In the genomic region with DNA sequence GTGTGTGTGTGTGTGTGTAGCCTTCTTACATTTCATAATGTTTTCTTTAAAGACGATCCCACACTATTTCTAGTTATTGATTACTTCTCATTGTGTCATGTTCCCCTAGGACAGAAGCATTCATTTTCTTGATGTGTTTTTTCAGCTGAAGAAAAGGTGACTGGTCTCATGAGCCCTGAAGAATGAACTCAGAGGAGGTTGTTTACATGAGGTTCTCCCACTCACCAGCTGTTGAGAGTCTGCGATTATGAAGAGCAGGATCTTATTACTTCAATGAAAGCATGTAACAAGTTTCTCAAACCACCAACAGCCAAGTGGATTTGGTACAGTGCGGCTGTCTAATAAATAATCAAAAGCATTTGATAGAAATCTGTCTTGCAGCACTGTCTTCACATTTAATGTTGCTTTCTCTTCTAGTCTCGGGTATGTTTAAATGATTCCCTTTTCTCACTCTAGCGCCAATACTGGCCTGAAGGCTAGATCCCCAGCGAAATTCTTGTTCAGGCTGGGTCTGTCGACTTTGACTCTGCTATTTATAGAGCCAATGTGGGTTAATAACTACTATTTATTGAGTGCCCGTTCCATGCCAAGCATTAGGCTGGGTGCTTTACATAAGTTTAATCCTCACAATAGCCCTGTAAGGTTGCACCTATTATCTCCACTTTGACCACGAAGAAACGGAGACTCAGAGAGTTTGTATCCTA, we compare ENCODE assay signal across 2 cellular contexts.
A peak's percentile ranks its signal among the peaks of the same experiment; 100 is the strongest.
TF ChIP-seq lines count a peak whose summit lies in the region.

No MANE protein-coding gene starts in this region.

TF ChIP-seq in liver, 16 proteins besides CTCF, POLR2A, EP300 and RAD21:
- TF ChIP-seq JUND (IDR thresholded peaks at IDR 0.05): no peak
- TF ChIP-seq HNF4G (IDR thresholded peaks at IDR 0.05): no peak
- TF ChIP-seq, protein P1, sequence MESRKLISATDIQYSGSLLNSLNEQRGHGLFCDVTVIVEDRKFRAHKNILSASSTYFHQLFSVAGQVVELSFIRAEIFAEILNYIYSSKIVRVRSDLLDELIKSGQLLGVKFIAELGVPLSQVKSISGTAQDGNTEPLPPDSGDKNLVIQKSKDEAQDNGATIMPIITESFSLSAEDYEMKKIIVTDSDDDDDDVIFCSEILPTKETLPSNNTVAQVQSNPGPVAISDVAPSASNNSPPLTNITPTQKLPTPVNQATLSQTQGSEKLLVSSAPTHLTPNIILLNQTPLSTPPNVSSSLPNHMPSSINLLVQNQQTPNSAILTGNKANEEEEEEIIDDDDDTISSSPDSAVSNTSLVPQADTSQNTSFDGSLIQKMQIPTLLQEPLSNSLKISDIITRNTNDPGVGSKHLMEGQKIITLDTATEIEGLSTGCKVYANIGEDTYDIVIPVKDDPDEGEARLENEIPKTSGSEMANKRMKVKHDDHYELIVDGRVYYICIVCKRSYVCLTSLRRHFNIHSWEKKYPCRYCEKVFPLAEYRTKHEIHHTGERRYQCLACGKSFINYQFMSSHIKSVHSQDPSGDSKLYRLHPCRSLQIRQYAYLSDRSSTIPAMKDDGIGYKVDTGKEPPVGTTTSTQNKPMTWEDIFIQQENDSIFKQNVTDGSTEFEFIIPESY (IDR thresholded peaks at IDR 0.05): no peak
- TF ChIP-seq HNF4A (conservative IDR thresholded peaks at IDR 0.05): peak; percentile 46 to 63
- peak in 1 of 2 donors; percentile 11 for TF ChIP-seq RXRA (IDR thresholded peaks at IDR 0.05)
- no peak for TF ChIP-seq YY1 (IDR thresholded peaks at IDR 0.05)
- TF ChIP-seq, protein P2, sequence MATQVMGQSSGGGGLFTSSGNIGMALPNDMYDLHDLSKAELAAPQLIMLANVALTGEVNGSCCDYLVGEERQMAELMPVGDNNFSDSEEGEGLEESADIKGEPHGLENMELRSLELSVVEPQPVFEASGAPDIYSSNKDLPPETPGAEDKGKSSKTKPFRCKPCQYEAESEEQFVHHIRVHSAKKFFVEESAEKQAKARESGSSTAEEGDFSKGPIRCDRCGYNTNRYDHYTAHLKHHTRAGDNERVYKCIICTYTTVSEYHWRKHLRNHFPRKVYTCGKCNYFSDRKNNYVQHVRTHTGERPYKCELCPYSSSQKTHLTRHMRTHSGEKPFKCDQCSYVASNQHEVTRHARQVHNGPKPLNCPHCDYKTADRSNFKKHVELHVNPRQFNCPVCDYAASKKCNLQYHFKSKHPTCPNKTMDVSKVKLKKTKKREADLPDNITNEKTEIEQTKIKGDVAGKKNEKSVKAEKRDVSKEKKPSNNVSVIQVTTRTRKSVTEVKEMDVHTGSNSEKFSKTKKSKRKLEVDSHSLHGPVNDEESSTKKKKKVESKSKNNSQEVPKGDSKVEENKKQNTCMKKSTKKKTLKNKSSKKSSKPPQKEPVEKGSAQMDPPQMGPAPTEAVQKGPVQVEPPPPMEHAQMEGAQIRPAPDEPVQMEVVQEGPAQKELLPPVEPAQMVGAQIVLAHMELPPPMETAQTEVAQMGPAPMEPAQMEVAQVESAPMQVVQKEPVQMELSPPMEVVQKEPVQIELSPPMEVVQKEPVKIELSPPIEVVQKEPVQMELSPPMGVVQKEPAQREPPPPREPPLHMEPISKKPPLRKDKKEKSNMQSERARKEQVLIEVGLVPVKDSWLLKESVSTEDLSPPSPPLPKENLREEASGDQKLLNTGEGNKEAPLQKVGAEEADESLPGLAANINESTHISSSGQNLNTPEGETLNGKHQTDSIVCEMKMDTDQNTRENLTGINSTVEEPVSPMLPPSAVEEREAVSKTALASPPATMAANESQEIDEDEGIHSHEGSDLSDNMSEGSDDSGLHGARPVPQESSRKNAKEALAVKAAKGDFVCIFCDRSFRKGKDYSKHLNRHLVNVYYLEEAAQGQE (IDR thresholded peaks at IDR 0.05): no peak
- TF ChIP-seq GABPA (IDR thresholded peaks at IDR 0.05 in 1 of 2, conservative IDR thresholded peaks at IDR 0.05 in 1 of 2): no peak
- peak; percentile 39 for TF ChIP-seq SP1 (IDR thresholded peaks at IDR 0.05)
- no peak for TF ChIP-seq FOXA1 (IDR thresholded peaks at IDR 0.05)
- TF ChIP-seq, protein P3, sequence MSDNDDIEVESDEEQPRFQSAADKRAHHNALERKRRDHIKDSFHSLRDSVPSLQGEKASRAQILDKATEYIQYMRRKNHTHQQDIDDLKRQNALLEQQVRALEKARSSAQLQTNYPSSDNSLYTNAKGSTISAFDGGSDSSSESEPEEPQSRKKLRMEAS (IDR thresholded peaks at IDR 0.05): no peak

TF ChIP-seq in HepG2, 621 proteins besides CTCF, POLR2A, EP300 and RAD21:
- no peak for TF ChIP-seq PTBP1 (IDR thresholded peaks at IDR 0.05; ENCODE audit: low read depth, low read length, poor library complexity, severe bottlenecking)
- TF ChIP-seq ZFX (CRISPR knock-in tag; IDR thresholded peaks at IDR 0.05; ENCODE audit: low read depth): no peak
- TF ChIP-seq, protein P4, sequence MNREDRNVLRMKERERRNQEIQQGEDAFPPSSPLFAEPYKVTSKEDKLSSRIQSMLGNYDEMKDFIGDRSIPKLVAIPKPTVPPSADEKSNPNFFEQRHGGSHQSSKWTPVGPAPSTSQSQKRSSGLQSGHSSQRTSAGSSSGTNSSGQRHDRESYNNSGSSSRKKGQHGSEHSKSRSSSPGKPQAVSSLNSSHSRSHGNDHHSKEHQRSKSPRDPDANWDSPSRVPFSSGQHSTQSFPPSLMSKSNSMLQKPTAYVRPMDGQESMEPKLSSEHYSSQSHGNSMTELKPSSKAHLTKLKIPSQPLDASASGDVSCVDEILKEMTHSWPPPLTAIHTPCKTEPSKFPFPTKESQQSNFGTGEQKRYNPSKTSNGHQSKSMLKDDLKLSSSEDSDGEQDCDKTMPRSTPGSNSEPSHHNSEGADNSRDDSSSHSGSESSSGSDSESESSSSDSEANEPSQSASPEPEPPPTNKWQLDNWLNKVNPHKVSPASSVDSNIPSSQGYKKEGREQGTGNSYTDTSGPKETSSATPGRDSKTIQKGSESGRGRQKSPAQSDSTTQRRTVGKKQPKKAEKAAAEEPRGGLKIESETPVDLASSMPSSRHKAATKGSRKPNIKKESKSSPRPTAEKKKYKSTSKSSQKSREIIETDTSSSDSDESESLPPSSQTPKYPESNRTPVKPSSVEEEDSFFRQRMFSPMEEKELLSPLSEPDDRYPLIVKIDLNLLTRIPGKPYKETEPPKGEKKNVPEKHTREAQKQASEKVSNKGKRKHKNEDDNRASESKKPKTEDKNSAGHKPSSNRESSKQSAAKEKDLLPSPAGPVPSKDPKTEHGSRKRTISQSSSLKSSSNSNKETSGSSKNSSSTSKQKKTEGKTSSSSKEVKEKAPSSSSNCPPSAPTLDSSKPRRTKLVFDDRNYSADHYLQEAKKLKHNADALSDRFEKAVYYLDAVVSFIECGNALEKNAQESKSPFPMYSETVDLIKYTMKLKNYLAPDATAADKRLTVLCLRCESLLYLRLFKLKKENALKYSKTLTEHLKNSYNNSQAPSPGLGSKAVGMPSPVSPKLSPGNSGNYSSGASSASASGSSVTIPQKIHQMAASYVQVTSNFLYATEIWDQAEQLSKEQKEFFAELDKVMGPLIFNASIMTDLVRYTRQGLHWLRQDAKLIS (CRISPR knock-in tag; IDR thresholded peaks at IDR 0.05): no peak
- no peak for TF ChIP-seq ZNF782 (CRISPR knock-in tag; IDR thresholded peaks at IDR 0.05; ENCODE audit: borderline replicate concordance)
- TF ChIP-seq, protein P5, sequence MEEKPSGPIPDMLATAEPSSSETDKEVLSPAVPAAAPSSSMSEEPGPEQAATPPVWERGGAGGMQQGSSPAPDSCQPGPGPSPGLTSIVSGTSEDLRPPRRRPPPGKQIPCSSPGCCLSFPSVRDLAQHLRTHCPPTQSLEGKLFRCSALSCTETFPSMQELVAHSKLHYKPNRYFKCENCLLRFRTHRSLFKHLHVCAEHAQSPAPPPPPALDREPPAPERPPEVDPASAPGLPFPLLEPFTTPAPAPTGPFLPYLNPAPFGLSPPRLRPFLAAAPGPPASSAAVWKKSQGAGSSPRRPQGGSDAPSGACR (CRISPR knock-in tag; IDR thresholded peaks at IDR 0.05): no peak
- TF ChIP-seq, protein P6, sequence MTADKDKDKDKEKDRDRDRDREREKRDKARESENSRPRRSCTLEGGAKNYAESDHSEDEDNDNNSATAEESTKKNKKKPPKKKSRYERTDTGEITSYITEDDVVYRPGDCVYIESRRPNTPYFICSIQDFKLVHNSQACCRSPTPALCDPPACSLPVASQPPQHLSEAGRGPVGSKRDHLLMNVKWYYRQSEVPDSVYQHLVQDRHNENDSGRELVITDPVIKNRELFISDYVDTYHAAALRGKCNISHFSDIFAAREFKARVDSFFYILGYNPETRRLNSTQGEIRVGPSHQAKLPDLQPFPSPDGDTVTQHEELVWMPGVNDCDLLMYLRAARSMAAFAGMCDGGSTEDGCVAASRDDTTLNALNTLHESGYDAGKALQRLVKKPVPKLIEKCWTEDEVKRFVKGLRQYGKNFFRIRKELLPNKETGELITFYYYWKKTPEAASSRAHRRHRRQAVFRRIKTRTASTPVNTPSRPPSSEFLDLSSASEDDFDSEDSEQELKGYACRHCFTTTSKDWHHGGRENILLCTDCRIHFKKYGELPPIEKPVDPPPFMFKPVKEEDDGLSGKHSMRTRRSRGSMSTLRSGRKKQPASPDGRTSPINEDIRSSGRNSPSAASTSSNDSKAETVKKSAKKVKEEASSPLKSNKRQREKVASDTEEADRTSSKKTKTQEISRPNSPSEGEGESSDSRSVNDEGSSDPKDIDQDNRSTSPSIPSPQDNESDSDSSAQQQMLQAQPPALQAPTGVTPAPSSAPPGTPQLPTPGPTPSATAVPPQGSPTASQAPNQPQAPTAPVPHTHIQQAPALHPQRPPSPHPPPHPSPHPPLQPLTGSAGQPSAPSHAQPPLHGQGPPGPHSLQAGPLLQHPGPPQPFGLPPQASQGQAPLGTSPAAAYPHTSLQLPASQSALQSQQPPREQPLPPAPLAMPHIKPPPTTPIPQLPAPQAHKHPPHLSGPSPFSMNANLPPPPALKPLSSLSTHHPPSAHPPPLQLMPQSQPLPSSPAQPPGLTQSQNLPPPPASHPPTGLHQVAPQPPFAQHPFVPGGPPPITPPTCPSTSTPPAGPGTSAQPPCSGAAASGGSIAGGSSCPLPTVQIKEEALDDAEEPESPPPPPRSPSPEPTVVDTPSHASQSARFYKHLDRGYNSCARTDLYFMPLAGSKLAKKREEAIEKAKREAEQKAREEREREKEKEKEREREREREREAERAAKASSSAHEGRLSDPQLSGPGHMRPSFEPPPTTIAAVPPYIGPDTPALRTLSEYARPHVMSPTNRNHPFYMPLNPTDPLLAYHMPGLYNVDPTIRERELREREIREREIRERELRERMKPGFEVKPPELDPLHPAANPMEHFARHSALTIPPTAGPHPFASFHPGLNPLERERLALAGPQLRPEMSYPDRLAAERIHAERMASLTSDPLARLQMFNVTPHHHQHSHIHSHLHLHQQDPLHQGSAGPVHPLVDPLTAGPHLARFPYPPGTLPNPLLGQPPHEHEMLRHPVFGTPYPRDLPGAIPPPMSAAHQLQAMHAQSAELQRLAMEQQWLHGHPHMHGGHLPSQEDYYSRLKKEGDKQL (CRISPR knock-in tag; IDR thresholded peaks at IDR 0.05; ENCODE audit: low read depth): no peak
- TF ChIP-seq ZC3H4 (CRISPR knock-in tag; IDR thresholded peaks at IDR 0.05; ENCODE audit: borderline replicate concordance): no peak
- TF ChIP-seq CCDC6 (CRISPR knock-in tag; IDR thresholded peaks at IDR 0.05): no peak
- no peak for TF ChIP-seq SKI (IDR thresholded peaks at IDR 0.05; ENCODE audit: partially characterized antibody)
- no peak for TF ChIP-seq ZNF224 (CRISPR knock-in tag; IDR thresholded peaks at IDR 0.05)
- no peak for TF ChIP-seq NCOA5 (CRISPR knock-in tag; IDR thresholded peaks at IDR 0.05)
- no peak for TF ChIP-seq ZBTB1 (CRISPR knock-in tag; IDR thresholded peaks at IDR 0.05; ENCODE audit: borderline replicate concordance)
- TF ChIP-seq HMG20A (CRISPR knock-in tag; IDR thresholded peaks at IDR 0.05; ENCODE audit: borderline replicate concordance): no peak
- TF ChIP-seq HOXA7 (CRISPR knock-in tag; IDR thresholded peaks at IDR 0.05): no peak
- TF ChIP-seq MAFG (CRISPR knock-in tag; IDR thresholded peaks at IDR 0.05): no peak
- no peak for TF ChIP-seq ZNF879 (CRISPR knock-in tag; IDR thresholded peaks at IDR 0.05)
- TF ChIP-seq ADNP (CRISPR knock-in tag; IDR thresholded peaks at IDR 0.05): no peak
- TF ChIP-seq NR2C2 (CRISPR knock-in tag; IDR thresholded peaks at IDR 0.05; ENCODE audit: borderline replicate concordance): no peak
